In the genomic region with DNA sequence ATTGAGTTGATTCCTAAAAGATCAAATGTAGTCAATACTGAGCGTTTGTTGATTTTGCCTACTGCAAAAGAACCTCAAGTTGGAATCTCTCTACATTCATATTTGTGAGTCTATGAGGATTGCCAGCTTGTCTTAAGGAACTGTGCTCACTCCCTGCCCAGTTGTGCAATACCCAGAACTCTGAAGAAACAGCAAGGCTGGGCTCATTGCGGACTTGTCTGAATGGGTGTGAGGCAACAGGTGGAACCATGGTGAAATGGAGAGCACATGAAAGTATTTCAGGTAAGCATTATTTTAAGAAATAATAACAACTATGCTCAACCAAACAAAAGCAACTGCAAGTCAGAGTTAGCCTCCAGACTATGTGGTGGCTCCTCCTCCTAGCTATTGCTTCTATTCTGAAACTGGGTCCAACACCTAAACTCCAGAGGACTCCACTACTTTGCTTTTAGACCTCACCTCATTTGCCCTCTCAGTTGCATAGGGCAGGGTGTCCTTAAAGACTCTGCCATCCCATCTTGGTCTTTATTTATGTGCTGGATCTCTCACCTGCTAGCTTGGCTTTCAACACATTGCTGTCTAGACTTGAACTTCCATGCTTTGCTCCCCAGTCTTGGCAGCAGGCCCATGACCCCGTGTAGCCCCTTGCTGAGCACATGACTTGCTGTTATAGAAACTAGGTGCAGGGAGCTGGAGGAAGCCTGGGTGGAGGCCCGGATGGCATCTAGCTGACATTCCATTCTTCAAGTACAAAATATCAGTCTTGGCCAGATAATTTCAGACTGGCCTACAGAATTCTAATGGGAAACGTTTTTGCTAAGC, we compare ENCODE assay signal across 2 cellular contexts.
A peak's percentile ranks its signal among the peaks of the same experiment; 100 is the strongest.
TF ChIP-seq lines count a peak whose summit lies in the region.

No MANE protein-coding gene starts in this region.

TF ChIP-seq in Ishikawa, 13 proteins besides CTCF, POLR2A, EP300 and RAD21 (continued from another document):
- TF ChIP-seq, protein P1, sequence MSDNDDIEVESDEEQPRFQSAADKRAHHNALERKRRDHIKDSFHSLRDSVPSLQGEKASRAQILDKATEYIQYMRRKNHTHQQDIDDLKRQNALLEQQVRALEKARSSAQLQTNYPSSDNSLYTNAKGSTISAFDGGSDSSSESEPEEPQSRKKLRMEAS (IDR thresholded peaks at IDR 0.05): no peak
- TF ChIP-seq TCF12 (IDR thresholded peaks at IDR 0.05; ENCODE audit: low read depth) (no peak), CREB1 (IDR thresholded peaks at IDR 0.05; ENCODE audit: low read depth) (no peak), TEAD4 (IDR thresholded peaks at IDR 0.05) (no peak)

TF ChIP-seq in K562, 482 proteins besides CTCF, POLR2A, EP300 and RAD21 (continued from another document and continues in another):
- TF ChIP-seq, protein P2, sequence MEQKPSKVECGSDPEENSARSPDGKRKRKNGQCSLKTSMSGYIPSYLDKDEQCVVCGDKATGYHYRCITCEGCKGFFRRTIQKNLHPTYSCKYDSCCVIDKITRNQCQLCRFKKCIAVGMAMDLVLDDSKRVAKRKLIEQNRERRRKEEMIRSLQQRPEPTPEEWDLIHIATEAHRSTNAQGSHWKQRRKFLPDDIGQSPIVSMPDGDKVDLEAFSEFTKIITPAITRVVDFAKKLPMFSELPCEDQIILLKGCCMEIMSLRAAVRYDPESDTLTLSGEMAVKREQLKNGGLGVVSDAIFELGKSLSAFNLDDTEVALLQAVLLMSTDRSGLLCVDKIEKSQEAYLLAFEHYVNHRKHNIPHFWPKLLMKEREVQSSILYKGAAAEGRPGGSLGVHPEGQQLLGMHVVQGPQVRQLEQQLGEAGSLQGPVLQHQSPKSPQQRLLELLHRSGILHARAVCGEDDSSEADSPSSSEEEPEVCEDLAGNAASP (IDR thresholded peaks at IDR 0.05): peak; percentile 33; the same call in 1 of the 2 replicates
- TF ChIP-seq TBL1XR1 (IDR thresholded peaks at IDR 0.05; ENCODE audit: low read length in 2 of 2): peak in 1 of 2 experiments; percentile 58; a peak in 1 of 4 replicates
- TF ChIP-seq NR2C2 (CRISPR knock-in tag; IDR thresholded peaks at IDR 0.05): no peak
- TF ChIP-seq NR2C2 (tag; IDR thresholded peaks at IDR 0.05): peak; percentile 87
- TF ChIP-seq, protein P3, sequence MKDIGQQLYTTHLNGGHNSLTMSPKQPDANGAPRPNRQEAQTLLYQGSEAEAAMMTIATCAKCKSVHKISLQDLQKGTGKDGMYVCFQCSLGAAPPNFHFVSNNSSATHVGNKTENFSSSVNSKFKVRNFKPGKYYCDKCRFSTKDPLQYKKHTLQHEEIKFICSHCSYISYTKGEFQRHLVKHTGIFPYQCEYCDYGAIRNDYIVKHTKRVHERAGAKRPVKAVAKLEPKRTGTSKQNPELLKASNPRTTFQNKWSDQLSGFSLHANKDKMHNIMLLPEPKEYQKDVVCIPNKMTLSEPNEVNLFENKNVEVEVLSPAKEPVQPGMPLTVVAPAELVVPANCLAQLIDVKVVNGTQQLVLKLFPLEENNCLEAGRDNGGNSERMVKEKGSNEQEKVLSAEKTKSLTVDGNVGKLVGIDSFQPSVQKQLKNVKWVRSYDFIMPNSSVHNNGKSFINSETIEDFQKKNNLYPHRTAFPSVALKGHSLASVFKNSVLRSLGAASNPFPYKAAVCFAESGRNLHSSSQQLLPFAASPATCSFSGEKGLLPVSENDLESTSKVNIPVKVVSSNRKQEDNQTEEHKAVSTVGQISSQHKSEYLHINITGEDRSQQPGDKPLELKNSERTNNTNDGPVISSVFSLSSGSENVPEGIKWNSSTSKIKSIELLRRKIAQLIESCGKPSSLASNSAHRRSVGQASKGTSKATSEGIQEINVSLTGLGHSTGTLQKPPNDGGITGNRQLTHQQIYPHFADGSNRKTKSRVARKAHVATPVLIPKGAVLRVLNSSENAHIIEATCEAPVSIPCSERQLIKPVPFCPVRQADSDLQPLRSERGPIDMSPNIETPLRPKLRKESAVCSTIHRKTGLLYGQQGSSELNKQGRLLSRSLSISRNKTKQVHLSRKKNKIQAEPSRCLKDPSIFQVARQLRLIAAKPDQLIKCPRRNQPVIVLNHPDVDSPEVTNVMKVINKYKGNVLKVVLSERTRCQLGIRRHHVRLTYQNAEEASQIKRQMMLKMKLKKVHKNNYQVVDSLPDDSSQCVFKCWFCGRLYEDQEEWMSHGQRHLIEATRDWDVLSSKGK (CRISPR knock-in tag; IDR thresholded peaks at IDR 0.05): no peak
- TF ChIP-seq JUND (IDR thresholded peaks at IDR 0.05; ENCODE audit: borderline replicate concordance, low read depth, low read length): peak; percentile 27; the same call in 1 of the 2 replicates
- TF ChIP-seq JUND (tag; IDR thresholded peaks at IDR 0.05; ENCODE audit: borderline replicate concordance, low read depth, low read length): no peak
- TF ChIP-seq POLR2AphosphoS2 (IDR thresholded peaks at IDR 0.05; ENCODE audit: low read length): no peak
- 0 out of 2 replicates have a peak, but pooled peaks have one; percentile 17 for TF ChIP-seq ZNF41 (CRISPR knock-in tag; conservative IDR thresholded peaks at IDR 0.05)
- TF ChIP-seq, protein P4, sequence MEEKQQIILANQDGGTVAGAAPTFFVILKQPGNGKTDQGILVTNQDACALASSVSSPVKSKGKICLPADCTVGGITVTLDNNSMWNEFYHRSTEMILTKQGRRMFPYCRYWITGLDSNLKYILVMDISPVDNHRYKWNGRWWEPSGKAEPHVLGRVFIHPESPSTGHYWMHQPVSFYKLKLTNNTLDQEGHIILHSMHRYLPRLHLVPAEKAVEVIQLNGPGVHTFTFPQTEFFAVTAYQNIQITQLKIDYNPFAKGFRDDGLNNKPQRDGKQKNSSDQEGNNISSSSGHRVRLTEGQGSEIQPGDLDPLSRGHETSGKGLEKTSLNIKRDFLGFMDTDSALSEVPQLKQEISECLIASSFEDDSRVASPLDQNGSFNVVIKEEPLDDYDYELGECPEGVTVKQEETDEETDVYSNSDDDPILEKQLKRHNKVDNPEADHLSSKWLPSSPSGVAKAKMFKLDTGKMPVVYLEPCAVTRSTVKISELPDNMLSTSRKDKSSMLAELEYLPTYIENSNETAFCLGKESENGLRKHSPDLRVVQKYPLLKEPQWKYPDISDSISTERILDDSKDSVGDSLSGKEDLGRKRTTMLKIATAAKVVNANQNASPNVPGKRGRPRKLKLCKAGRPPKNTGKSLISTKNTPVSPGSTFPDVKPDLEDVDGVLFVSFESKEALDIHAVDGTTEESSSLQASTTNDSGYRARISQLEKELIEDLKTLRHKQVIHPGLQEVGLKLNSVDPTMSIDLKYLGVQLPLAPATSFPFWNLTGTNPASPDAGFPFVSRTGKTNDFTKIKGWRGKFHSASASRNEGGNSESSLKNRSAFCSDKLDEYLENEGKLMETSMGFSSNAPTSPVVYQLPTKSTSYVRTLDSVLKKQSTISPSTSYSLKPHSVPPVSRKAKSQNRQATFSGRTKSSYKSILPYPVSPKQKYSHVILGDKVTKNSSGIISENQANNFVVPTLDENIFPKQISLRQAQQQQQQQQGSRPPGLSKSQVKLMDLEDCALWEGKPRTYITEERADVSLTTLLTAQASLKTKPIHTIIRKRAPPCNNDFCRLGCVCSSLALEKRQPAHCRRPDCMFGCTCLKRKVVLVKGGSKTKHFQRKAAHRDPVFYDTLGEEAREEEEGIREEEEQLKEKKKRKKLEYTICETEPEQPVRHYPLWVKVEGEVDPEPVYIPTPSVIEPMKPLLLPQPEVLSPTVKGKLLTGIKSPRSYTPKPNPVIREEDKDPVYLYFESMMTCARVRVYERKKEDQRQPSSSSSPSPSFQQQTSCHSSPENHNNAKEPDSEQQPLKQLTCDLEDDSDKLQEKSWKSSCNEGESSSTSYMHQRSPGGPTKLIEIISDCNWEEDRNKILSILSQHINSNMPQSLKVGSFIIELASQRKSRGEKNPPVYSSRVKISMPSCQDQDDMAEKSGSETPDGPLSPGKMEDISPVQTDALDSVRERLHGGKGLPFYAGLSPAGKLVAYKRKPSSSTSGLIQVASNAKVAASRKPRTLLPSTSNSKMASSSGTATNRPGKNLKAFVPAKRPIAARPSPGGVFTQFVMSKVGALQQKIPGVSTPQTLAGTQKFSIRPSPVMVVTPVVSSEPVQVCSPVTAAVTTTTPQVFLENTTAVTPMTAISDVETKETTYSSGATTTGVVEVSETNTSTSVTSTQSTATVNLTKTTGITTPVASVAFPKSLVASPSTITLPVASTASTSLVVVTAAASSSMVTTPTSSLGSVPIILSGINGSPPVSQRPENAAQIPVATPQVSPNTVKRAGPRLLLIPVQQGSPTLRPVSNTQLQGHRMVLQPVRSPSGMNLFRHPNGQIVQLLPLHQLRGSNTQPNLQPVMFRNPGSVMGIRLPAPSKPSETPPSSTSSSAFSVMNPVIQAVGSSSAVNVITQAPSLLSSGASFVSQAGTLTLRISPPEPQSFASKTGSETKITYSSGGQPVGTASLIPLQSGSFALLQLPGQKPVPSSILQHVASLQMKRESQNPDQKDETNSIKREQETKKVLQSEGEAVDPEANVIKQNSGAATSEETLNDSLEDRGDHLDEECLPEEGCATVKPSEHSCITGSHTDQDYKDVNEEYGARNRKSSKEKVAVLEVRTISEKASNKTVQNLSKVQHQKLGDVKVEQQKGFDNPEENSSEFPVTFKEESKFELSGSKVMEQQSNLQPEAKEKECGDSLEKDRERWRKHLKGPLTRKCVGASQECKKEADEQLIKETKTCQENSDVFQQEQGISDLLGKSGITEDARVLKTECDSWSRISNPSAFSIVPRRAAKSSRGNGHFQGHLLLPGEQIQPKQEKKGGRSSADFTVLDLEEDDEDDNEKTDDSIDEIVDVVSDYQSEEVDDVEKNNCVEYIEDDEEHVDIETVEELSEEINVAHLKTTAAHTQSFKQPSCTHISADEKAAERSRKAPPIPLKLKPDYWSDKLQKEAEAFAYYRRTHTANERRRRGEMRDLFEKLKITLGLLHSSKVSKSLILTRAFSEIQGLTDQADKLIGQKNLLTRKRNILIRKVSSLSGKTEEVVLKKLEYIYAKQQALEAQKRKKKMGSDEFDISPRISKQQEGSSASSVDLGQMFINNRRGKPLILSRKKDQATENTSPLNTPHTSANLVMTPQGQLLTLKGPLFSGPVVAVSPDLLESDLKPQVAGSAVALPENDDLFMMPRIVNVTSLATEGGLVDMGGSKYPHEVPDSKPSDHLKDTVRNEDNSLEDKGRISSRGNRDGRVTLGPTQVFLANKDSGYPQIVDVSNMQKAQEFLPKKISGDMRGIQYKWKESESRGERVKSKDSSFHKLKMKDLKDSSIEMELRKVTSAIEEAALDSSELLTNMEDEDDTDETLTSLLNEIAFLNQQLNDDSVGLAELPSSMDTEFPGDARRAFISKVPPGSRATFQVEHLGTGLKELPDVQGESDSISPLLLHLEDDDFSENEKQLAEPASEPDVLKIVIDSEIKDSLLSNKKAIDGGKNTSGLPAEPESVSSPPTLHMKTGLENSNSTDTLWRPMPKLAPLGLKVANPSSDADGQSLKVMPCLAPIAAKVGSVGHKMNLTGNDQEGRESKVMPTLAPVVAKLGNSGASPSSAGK (IDR thresholded peaks at IDR 0.05): peak; percentile 76
- TF ChIP-seq SP2 (IDR thresholded peaks at IDR 0.05; ENCODE audit: extremely low read depth, low read depth, low read length, poor library complexity, severe bottlenecking): no peak
- TF ChIP-seq, protein P5, sequence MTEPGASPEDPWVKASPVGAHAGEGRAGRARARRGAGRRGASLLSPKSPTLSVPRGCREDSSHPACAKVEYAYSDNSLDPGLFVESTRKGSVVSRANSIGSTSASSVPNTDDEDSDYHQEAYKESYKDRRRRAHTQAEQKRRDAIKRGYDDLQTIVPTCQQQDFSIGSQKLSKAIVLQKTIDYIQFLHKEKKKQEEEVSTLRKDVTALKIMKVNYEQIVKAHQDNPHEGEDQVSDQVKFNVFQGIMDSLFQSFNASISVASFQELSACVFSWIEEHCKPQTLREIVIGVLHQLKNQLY (CRISPR knock-in tag; conservative IDR thresholded peaks at IDR 0.05): no peak
- peak; percentile 98 for TF ChIP-seq SMAD4 (CRISPR knock-in tag; conservative IDR thresholded peaks at IDR 0.05)
- TF ChIP-seq JUNB (CRISPR knock-in tag; conservative IDR thresholded peaks at IDR 0.05): no peak
- TF ChIP-seq, protein P6, sequence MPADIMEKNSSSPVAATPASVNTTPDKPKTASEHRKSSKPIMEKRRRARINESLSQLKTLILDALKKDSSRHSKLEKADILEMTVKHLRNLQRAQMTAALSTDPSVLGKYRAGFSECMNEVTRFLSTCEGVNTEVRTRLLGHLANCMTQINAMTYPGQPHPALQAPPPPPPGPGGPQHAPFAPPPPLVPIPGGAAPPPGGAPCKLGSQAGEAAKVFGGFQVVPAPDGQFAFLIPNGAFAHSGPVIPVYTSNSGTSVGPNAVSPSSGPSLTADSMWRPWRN (IDR thresholded peaks at IDR 0.05; ENCODE audit: low read depth): no peak
- TF ChIP-seq THRAP3 (IDR thresholded peaks at IDR 0.05; ENCODE audit: borderline replicate concordance): no peak
- TF ChIP-seq, protein P7, sequence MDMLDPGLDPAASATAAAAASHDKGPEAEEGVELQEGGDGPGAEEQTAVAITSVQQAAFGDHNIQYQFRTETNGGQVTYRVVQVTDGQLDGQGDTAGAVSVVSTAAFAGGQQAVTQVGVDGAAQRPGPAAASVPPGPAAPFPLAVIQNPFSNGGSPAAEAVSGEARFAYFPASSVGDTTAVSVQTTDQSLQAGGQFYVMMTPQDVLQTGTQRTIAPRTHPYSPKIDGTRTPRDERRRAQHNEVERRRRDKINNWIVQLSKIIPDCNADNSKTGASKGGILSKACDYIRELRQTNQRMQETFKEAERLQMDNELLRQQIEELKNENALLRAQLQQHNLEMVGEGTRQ (CRISPR knock-in tag; IDR thresholded peaks at IDR 0.05): peak; percentile 41; the same call in 1 of the 2 replicates
- TF ChIP-seq GATAD2B (IDR thresholded peaks at IDR 0.05; ENCODE audit: borderline replicate concordance): no peak
- TF ChIP-seq, protein P8, sequence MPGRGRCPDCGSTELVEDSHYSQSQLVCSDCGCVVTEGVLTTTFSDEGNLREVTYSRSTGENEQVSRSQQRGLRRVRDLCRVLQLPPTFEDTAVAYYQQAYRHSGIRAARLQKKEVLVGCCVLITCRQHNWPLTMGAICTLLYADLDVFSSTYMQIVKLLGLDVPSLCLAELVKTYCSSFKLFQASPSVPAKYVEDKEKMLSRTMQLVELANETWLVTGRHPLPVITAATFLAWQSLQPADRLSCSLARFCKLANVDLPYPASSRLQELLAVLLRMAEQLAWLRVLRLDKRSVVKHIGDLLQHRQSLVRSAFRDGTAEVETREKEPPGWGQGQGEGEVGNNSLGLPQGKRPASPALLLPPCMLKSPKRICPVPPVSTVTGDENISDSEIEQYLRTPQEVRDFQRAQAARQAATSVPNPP (IDR thresholded peaks at IDR 0.05; ENCODE audit: borderline replicate concordance, insufficient read depth, insufficient read length): no peak
- TF ChIP-seq ZNF583 (CRISPR knock-in tag; IDR thresholded peaks at IDR 0.05): no peak
- peak; percentile 74 for TF ChIP-seq BHLHE40 (IDR thresholded peaks at IDR 0.05; ENCODE audit: low read length)
- TF ChIP-seq L3MBTL2 (IDR thresholded peaks at IDR 0.05): peak; percentile 73
- peak; percentile 94 for TF ChIP-seq CEBPB (tag; IDR thresholded peaks at IDR 0.05)
- TF ChIP-seq ZNF695 (CRISPR knock-in tag; IDR thresholded peaks at IDR 0.05): no peak
- TF ChIP-seq KDM5B (IDR thresholded peaks at IDR 0.05; ENCODE audit: insufficient replicate concordance, low read depth, low read length): no peak
- TF ChIP-seq KLF16 (IDR thresholded peaks at IDR 0.05): no peak
- peak; percentile 66 for TF ChIP-seq MEIS2 (IDR thresholded peaks at IDR 0.05; ENCODE audit: partially characterized antibody)
